1 cellular context compared by ENCODE assay signal in the genomic region with DNA sequence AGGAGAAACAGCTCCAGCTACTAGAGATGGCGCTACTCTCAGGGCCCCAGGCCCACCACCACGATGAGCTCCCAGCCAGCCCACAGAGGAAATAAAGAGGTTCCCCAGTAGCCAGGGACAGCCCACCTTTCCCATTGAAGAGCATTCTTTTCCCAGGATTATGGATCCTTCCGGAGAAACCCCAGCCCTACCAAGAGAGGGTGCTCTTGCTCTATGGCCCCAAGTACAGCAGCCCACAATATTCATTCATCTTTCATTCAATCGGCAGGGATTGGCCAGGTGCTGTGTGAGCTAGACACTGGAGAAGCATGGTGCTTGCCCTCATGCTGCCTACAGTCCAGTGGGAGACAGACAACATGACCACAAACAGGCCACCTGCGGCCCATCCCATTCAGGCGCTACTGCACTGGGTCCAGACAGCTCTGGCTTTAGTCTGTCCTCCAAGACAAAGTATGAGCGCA.
TF ChIP-seq lines count a peak whose summit lies in the region.

No MANE protein-coding gene starts in this region.

TF ChIP-seq in SK-N-SH treated with all-trans-retinoic acid at 6 μM for 48 hours, 23 proteins besides CTCF, POLR2A, EP300 and RAD21 (continued from another document):
- TF ChIP-seq, protein P1, sequence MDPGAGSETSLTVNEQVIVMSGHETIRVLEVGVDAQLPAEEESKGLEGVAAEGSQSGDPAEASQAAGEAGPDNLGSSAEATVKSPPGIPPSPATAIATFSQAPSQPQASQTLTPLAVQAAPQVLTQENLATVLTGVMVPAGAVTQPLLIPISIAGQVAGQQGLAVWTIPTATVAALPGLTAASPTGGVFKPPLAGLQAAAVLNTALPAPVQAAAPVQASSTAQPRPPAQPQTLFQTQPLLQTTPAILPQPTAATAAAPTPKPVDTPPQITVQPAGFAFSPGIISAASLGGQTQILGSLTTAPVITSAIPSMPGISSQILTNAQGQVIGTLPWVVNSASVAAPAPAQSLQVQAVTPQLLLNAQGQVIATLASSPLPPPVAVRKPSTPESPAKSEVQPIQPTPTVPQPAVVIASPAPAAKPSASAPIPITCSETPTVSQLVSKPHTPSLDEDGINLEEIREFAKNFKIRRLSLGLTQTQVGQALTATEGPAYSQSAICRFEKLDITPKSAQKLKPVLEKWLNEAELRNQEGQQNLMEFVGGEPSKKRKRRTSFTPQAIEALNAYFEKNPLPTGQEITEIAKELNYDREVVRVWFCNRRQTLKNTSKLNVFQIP (CRISPR knock-in tag; IDR thresholded peaks at IDR 0.05; ENCODE audit: borderline replicate concordance, low read depth): no peak
- no peak for TF ChIP-seq TOX (CRISPR knock-in tag; IDR thresholded peaks at IDR 0.05; ENCODE audit: borderline replicate concordance)
- TF ChIP-seq OSR1 (CRISPR knock-in tag; IDR thresholded peaks at IDR 0.05): no peak
- TF ChIP-seq, protein P2, sequence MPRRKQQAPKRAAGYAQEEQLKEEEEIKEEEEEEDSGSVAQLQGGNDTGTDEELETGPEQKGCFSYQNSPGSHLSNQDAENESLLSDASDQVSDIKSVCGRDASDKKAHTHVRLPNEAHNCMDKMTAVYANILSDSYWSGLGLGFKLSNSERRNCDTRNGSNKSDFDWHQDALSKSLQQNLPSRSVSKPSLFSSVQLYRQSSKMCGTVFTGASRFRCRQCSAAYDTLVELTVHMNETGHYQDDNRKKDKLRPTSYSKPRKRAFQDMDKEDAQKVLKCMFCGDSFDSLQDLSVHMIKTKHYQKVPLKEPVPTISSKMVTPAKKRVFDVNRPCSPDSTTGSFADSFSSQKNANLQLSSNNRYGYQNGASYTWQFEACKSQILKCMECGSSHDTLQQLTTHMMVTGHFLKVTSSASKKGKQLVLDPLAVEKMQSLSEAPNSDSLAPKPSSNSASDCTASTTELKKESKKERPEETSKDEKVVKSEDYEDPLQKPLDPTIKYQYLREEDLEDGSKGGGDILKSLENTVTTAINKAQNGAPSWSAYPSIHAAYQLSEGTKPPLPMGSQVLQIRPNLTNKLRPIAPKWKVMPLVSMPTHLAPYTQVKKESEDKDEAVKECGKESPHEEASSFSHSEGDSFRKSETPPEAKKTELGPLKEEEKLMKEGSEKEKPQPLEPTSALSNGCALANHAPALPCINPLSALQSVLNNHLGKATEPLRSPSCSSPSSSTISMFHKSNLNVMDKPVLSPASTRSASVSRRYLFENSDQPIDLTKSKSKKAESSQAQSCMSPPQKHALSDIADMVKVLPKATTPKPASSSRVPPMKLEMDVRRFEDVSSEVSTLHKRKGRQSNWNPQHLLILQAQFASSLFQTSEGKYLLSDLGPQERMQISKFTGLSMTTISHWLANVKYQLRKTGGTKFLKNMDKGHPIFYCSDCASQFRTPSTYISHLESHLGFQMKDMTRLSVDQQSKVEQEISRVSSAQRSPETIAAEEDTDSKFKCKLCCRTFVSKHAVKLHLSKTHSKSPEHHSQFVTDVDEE (CRISPR knock-in tag; IDR thresholded peaks at IDR 0.05): no peak
- TF ChIP-seq RARB (CRISPR knock-in tag; IDR thresholded peaks at IDR 0.05): no peak
- TF ChIP-seq ISL1 (CRISPR knock-in tag; IDR thresholded peaks at IDR 0.05): no peak
- TF ChIP-seq ARNTL (CRISPR knock-in tag; IDR thresholded peaks at IDR 0.05; ENCODE audit: borderline replicate concordance, low read depth): no peak
- no peak for TF ChIP-seq ZFP30 (CRISPR knock-in tag; IDR thresholded peaks at IDR 0.05)
- no peak for TF ChIP-seq ZNF8 (CRISPR knock-in tag; IDR thresholded peaks at IDR 0.05)
